2 cellular contexts compared by ENCODE assay signal in the genomic region with DNA sequence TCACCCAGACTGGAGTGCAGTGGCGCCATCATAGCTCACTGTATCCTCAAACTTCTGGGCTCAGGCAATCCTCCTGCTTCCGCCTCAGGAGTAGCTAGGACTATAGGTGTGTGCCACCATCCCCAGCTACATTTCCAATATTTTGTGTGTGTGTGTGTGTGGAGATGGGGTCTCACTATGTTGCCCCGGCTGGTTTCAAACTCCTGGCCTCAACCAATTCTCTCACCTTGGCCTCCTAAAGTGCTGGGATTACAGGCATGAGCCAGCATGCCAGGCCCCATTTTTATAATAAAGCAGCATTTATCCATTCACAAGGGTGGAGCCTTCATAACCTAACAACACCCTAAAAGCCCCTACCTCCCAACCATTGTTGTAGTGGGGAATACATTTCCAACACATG.
A peak's percentile ranks its signal among the peaks of the same experiment; 100 is the strongest.
TF ChIP-seq lines count a peak whose summit lies in the region.

No MANE protein-coding gene starts in this region.

TF ChIP-seq in HepG2, 621 proteins besides CTCF, POLR2A, EP300 and RAD21:
- TF ChIP-seq SMYD3 (CRISPR knock-in tag; IDR thresholded peaks at IDR 0.05) (no peak), RFX5 (IDR thresholded peaks at IDR 0.05; ENCODE audit: low read depth, low read length) (no peak), ZNF121 (CRISPR knock-in tag; IDR thresholded peaks at IDR 0.05) (peak; percentile 58; the same call in 1 of the 2 replicates)
TF ChIP-seq in HepG2: peak in this region for 1.

TF ChIP-seq in WTC11, 78 proteins besides CTCF, POLR2A, EP300 and RAD21:
- TF ChIP-seq GRHL2 (CRISPR knock-in tag; IDR thresholded peaks at IDR 0.05; ENCODE audit: insufficient replicate concordance, severe bottlenecking) (no peak), ZNF396 (CRISPR knock-in tag; IDR thresholded peaks at IDR 0.05; ENCODE audit: borderline replicate concordance) (no peak), ZNF121 (CRISPR knock-in tag; IDR thresholded peaks at IDR 0.05) (peak; percentile 74; the same call in 1 of the 2 replicates)
- TF ChIP-seq, protein P1, sequence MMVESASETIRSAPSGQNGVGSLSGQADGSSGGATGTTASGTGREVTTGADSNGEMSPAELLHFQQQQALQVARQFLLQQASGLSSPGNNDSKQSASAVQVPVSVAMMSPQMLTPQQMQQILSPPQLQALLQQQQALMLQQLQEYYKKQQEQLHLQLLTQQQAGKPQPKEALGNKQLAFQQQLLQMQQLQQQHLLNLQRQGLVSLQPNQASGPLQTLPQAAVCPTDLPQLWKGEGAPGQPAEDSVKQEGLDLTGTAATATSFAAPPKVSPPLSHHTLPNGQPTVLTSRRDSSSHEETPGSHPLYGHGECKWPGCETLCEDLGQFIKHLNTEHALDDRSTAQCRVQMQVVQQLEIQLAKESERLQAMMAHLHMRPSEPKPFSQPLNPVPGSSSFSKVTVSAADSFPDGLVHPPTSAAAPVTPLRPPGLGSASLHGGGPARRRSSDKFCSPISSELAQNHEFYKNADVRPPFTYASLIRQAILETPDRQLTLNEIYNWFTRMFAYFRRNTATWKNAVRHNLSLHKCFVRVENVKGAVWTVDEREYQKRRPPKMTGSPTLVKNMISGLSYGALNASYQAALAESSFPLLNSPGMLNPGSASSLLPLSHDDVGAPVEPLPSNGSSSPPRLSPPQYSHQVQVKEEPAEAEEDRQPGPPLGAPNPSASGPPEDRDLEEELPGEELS (CRISPR knock-in tag; IDR thresholded peaks at IDR 0.05) = no peak
TF ChIP-seq in WTC11: peak in this region for 1.
